In genomic region chr17:59845595-59846390, GRCh38 we compare ENCODE assay signal across 8 cellular contexts. TPM values are rescaled to one million over a fixed set of nuclear protein-coding genes. Genes with fewer than 3 reads are reported as not detected.
A peak's percentile ranks its signal among the peaks of the same experiment; 100 is the strongest.
DNase-seq lines count a peak whose midpoint lies in the region; ATAC-seq and TF ChIP-seq lines count a peak whose summit lies in the region.

No MANE protein-coding gene starts in this region.

- peak; percentile 5 to 59 (median 44) for ATAC-seq in right lobe of liver
- no peak for ATAC-seq in HG03439 (IDR thresholded peaks at IDR 0.05; ENCODE audit: unreplicated experiment)
- ATAC-seq in HG03196 (IDR thresholded peaks at IDR 0.05; ENCODE audit: unreplicated experiment): no peak

- peak overlapping the region; percentile 31 to 83 (median 66) for H3K4me3 Mint-ChIP-seq in IgD-negative memory B cell

- H3K27me3 ChIP-seq in right lobe of liver: no peaks in the 10 kb centered on the region
- no peaks in the 10 kb centered on the region for H3K27me3 ChIP-seq in suprapubic skin

- peak overlapping the region; percentile 75 to 92 (median 86) for H3K27ac Mint-ChIP-seq in IgD-negative memory B cell

- H3K9me3 ChIP-seq in right lobe of liver (no peaks in the 10 kb centered on the region), suprapubic skin (no peaks in the 10 kb centered on the region)

- in situ Hi-C loops in T47D (cut with HindIII; ENCODE audit: low pct_unique_long_range_greater_than_20kb, low sequenced_read_pairs): no loop called here

- H3K4me3 ChIP-seq in right lobe of liver (peak overlapping the region in 1 of 3 donors; percentile 9), suprapubic skin (peak overlapping the region; percentile 29)

- DNase-seq in DMS 273 treated with DMSO at 0.1 percent for 48 hours (lab: John Stamatoyannopoulos, UW) (peak; percentile 97), RPMI7951 (ENCODE audit: low read depth) (peak; percentile 85), T47D (ENCODE audit: low read depth in 1 of 2, low spot score in 1 of 2) (peak; percentile 35 to 100), right lobe of liver (peak; percentile 58 to 76 (median 73)), suprapubic skin (ENCODE audit: low spot score in 2 of 2) (no peak)

- peaks cover 0 to 4% (median 0%) of the 10 kb centered on the region in 4 donors for H3K36me3 ChIP-seq in right lobe of liver
- no peaks in the 10 kb centered on the region for H3K36me3 ChIP-seq in suprapubic skin

- peak overlapping the region; percentile 84 to 96 (median 94) for H3K27ac ChIP-seq in right lobe of liver
- H3K27ac ChIP-seq in suprapubic skin: peak overlapping the region; percentile 97

- H3K27me3 Mint-ChIP-seq in IgD-negative memory B cell: no peaks in the 10 kb centered on the region

- intact Hi-C loops in right lobe of liver (cut with DNase I): no loop called here

- WGBS in right lobe of liver (ENCODE audit: insufficient coverage, low coverage, low lambda C conversion rate, missing lambda C conversion rate): 30% methylated on average over 3 of the region's 3 CpGs
- 19% methylated on average over 3 of the region's 3 CpGs for WGBS in suprapubic skin

- peaks cover 45 to 66% (median 53%) of the 10 kb centered on the region in 3 donors for H3K4me1 Mint-ChIP-seq in IgD-negative memory B cell

- no peak for TF ChIP-seq EP300 in suprapubic skin (IDR thresholded peaks at IDR 0.05)

- H3K4me1 ChIP-seq in right lobe of liver: peaks cover 0 to 72% (median 25%) of the 10 kb centered on the region in 4 donors
- H3K4me1 ChIP-seq in suprapubic skin: peaks cover 79% of the 10 kb centered on the region

- peak; percentile 50 for TF ChIP-seq POLR2A in right lobe of liver (IDR thresholded peaks at IDR 0.05)
- TF ChIP-seq POLR2A in suprapubic skin (IDR thresholded peaks at IDR 0.05): no peak

- H3K9me3 Mint-ChIP-seq in IgD-negative memory B cell: no peaks in the 10 kb centered on the region

- no peaks in the 10 kb centered on the region for H3K36me3 Mint-ChIP-seq in IgD-negative memory B cell

- TF ChIP-seq CTCF in right lobe of liver (IDR thresholded peaks at IDR 0.05): no peak
- no peak for TF ChIP-seq CTCF in suprapubic skin (IDR thresholded peaks at IDR 0.05)

RNA-seq across cellular contexts. Expression of gene TUBD1, which starts 47.0 kb away (rescaled TPM):
- 17.6 TPM for polyA plus RNA-seq in IgD-negative memory B cell
- total RNA-seq in RPMI7951 (2014; rRNA removed; shearing (Covaris generic)): 9.7 and 10.8 TPM in 2 replicates
- 1 to 10 TPM; 2.9 to 5.5 (median 4.4) TPM for total RNA-seq in right lobe of liver
- 10 to 100 TPM in 2 of 4 donors, 1 to 10 TPM in 2; 4.2 to 18.9 (median 9.1) TPM for total RNA-seq in suprapubic skin

RNA-seq across cellular contexts. Expression of gene RPS6KB1, which starts 47.1 kb away (rescaled TPM):
- polyA plus RNA-seq in IgD-negative memory B cell: 23.5 TPM
- 12.4 and 17.4 TPM in 2 replicates for total RNA-seq in RPMI7951 (2014; rRNA removed; shearing (Covaris generic))
- 10 to 100 TPM; 11.3 to 20.3 (median 14.8) TPM for total RNA-seq in right lobe of liver
- 10 to 100 TPM; 21.1 to 77.5 (median 28.4) TPM for total RNA-seq in suprapubic skin

Comparison
In these comparisons a context has a peak if more than half of its experiments do, and no peak if none do; other contexts are left out.
1. DNase-seq: peak in DMS 273 treated with DMSO at 0.1 percent for 48 hours (single experiment), RPMI7951 (single experiment), T47D (2 of 2) and right lobe of liver (3 of 3); none in suprapubic skin (0 of 2).
2. ATAC-seq: peak in right lobe of liver (4 of 4); none in HG03439 (single experiment) and HG03196 (single experiment).